ENCODE assay signal across 1 cellular context in genomic region chr9:93298498-93299417, GRCh38.
TF ChIP-seq lines count a peak whose summit lies in the region.

No MANE protein-coding gene starts in this region.

TF ChIP-seq in HepG2, 621 proteins besides CTCF, POLR2A, EP300 and RAD21 (continued from another document and continues in another):
- TF ChIP-seq RERE (CRISPR knock-in tag; IDR thresholded peaks at IDR 0.05; ENCODE audit: low read depth) (peak; percentile 43; the same call in 1 of the 2 replicates), ZFP1 (CRISPR knock-in tag; IDR thresholded peaks at IDR 0.05) (peak; percentile 75), ZFP36 (IDR thresholded peaks at IDR 0.05; ENCODE audit: borderline replicate concordance, low read depth, low read length, partially characterized antibody) (no peak), ZNF407 (CRISPR knock-in tag; IDR thresholded peaks at IDR 0.05; ENCODE audit: not compliant biosample characterization) (peak; percentile 35), ZNF17 (CRISPR knock-in tag; IDR thresholded peaks at IDR 0.05) (no peak), ZNF83 (CRISPR knock-in tag; IDR thresholded peaks at IDR 0.05; ENCODE audit: borderline replicate concordance) (peak; percentile 68; the same call in 1 of the 2 replicates), ZKSCAN5 (CRISPR knock-in tag; IDR thresholded peaks at IDR 0.05) (no peak), MTERF4 (CRISPR knock-in tag; IDR thresholded peaks at IDR 0.05) (no peak), ZNF609 (CRISPR knock-in tag; IDR thresholded peaks at IDR 0.05; ENCODE audit: borderline replicate concordance) (no peak; the same call in none of the 2 replicates), REST (IDR thresholded peaks at IDR 0.05; ENCODE audit: borderline replicate concordance in 1 of 2, low read depth in 1 of 2, low read length in 2 of 2) (peak in 1 of 2 experiments; percentile 24; a peak in 1 of 4 replicates), RCOR2 (CRISPR knock-in tag; IDR thresholded peaks at IDR 0.05) (peak; percentile 59), HES4 (CRISPR knock-in tag; IDR thresholded peaks at IDR 0.05; ENCODE audit: borderline replicate concordance) (no peak), YEATS4 (CRISPR knock-in tag; IDR thresholded peaks at IDR 0.05; ENCODE audit: borderline replicate concordance) (peak; percentile 81), SMAD9 (CRISPR knock-in tag; IDR thresholded peaks at IDR 0.05) (no peak), ZNF770 (CRISPR knock-in tag; IDR thresholded peaks at IDR 0.05) (peak; percentile 52; the same call in 1 of the 2 replicates), BHLHE40 (IDR thresholded peaks at IDR 0.05; ENCODE audit: low read length) (peak; percentile 31; the same call in 1 of the 2 replicates), SRY (CRISPR knock-in tag; IDR thresholded peaks at IDR 0.05) (0 out of 2 replicates have a peak, but pooled peaks have one; percentile 65), ZSCAN12 (CRISPR knock-in tag; IDR thresholded peaks at IDR 0.05) (no peak), ZNF224 (CRISPR knock-in tag; IDR thresholded peaks at IDR 0.05) (peak; percentile 90; the same call in 1 of the 2 replicates), MAX (IDR thresholded peaks at IDR 0.05) (peak; percentile 91), FOXJ3 (CRISPR knock-in tag; IDR thresholded peaks at IDR 0.05; ENCODE audit: borderline replicate concordance) (peak; percentile 10; the same call in 1 of the 2 replicates), SRF (IDR thresholded peaks at IDR 0.05; ENCODE audit: low read depth, low read length) (no peak), ZNF619 (CRISPR knock-in tag; IDR thresholded peaks at IDR 0.05) (peak; percentile 63; the same call in 1 of the 2 replicates), JUND (CRISPR knock-in tag; IDR thresholded peaks at IDR 0.05) (peak; percentile 11; the same call in 1 of the 2 replicates), ZZZ3 (CRISPR knock-in tag; IDR thresholded peaks at IDR 0.05; ENCODE audit: borderline replicate concordance) (no peak; the same call in 1 of the 2 replicates), NCOA1 (CRISPR knock-in tag; IDR thresholded peaks at IDR 0.05) (peak; percentile 68; the same call in 1 of the 2 replicates), RXRA (CRISPR knock-in tag; IDR thresholded peaks at IDR 0.05) (peak; percentile 46; the same call in 1 of the 2 replicates)
